In the genomic region with DNA sequence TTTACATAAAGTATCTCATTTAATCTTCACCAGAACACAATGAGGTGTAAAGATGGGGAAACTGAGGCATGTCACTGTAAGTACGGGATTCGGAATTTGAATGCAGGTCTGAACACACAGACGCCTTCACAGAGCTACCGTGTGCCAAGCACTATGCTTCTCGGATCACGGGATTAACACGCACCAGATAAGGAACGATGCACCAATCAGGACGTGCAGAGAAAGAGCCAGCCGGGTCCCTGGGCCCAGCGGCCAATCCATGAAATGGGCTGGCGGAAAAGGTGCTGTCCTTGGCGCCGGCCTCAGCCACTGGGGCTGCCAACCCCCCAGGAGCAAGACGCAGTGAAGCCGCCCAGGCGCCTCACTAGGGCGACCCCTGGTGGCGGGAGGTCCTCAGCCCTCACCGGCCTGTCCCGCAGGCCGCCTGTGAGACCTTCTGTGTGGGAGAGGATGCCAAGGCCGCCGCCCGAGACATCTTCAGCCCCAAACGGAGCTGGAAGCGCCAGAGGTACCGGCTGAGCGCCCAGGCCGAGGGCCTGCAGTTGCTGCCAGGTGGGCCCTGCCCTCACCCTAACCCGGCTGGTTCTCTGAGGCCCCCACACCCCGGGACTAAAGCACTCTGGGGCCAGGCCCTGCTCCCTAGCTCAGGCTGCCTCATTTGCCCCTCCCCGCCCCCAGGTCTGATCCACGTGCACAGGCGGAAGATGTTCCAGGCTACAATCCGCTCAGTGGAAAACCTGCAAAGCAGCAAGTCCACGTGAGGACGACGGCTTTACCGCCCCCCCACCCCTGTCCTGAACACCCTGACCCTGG, we compare ENCODE assay signal across 6 cellular contexts. TPM values are rescaled to one million over a fixed set of nuclear protein-coding genes. Genes with fewer than 3 reads are reported as not detected.
A peak's percentile ranks its signal among the peaks of the same experiment; 100 is the strongest.
DNase-seq lines count a peak whose midpoint lies in the region; ATAC-seq, FAIRE-seq and TF ChIP-seq lines count a peak whose summit lies in the region.

No MANE protein-coding gene starts in this region.

- ATAC-seq in HG02798 (IDR thresholded peaks at IDR 0.05; ENCODE audit: poor library complexity, unreplicated experiment): peak; percentile 84

- H4K20me1 ChIP-seq in BLaER1: no peaks in the 10 kb centered on the region

- peak overlapping the region; percentile 99 for H3K4me2 ChIP-seq in BLaER1

- peak overlapping the region; percentile 58 for H3K4me3 ChIP-seq in BLaER1

- no peaks in the 10 kb centered on the region for H3K9me3 ChIP-seq in BLaER1

- H3K27me3 ChIP-seq in BLaER1: no peaks in the 10 kb centered on the region

- H3K9ac ChIP-seq in BLaER1: peak overlapping the region; percentile 77

- H3K4me1 ChIP-seq in BLaER1: peaks cover 89% of the 10 kb centered on the region

- H3K36me3 ChIP-seq in BLaER1: no peaks in the 10 kb centered on the region

- no peak for FAIRE-seq in frontal cortex (lab: Jason Lieb, UNC)
- FAIRE-seq in GM12891 (lab: Jason Lieb, UNC): no peak

- no peak for TF ChIP-seq POLR2A in GM12891 (IDR thresholded peaks at IDR 0.05; ENCODE audit: low read depth, low read length)

- peak overlapping the region; percentile 90 for H3K27ac ChIP-seq in BLaER1

- peak; percentile 68 to 77 for DNase-seq in activated CD4-positive, alpha-beta T cell treated with anti-CD3 and anti-CD28 coated beads for 4 hours
- DNase-seq in frontal cortex (ENCODE audit: low spot score in 2 of 2): peak; percentile 59 to 63
- DNase-seq in stimulated activated CD4-positive, alpha-beta T cell treated with anti-CD3 and anti-CD28 coated beads, Interleukin-2, amount 100 ng/mL, for 48 hours: peak; percentile 83 to 90
- no peak for DNase-seq in GM12891 (ENCODE audit: insufficient read length, low spot score)

TF ChIP-seq in GM12891, 5 proteins besides CTCF, POLR2A, EP300 and RAD21:
- TF ChIP-seq TAF1 (IDR thresholded peaks at IDR 0.05; ENCODE audit: low read depth, low read length): no peak
- TF ChIP-seq SPI1 (IDR thresholded peaks at IDR 0.05; ENCODE audit: low read depth, low read length): no peak
- no peak for TF ChIP-seq POLR2AphosphoS5 (IDR thresholded peaks at IDR 0.05; ENCODE audit: low read depth, low read length)
- TF ChIP-seq PAX5 (IDR thresholded peaks at IDR 0.05; ENCODE audit: insufficient read depth, low read length, severe bottlenecking): no peak
- no peak for TF ChIP-seq POU2F2 (IDR thresholded peaks at IDR 0.05; ENCODE audit: low read depth, low read length)
TF ChIP-seq in GM12891: peak in this region for 0.

RNA-seq across cellular contexts. Expression of a gene that starts 15.6 kb away (rescaled TPM):
- 2.4 TPM for total RNA-seq in frontal cortex
- 0.71 TPM for polyA plus RNA-seq in GM12891 (2012; ENCODE audit: low read depth, missing spikeins)

RNA-seq across cellular contexts. Expression of a gene that starts 17.9 kb away (rescaled TPM):
- 0.82 TPM for total RNA-seq in frontal cortex
- polyA plus RNA-seq in GM12891 (2012; ENCODE audit: low read depth, missing spikeins): 0.04 TPM

RNA-seq across cellular contexts. Expression of a gene that starts 19.5 kb away (rescaled TPM):
- total RNA-seq in frontal cortex: 22.8 TPM
- polyA plus RNA-seq in GM12891 (2012; ENCODE audit: low read depth, missing spikeins): 10.9 TPM

RNA-seq across cellular contexts. Expression of a gene that starts 30.6 kb away (rescaled TPM):
- 6.1 TPM for total RNA-seq in frontal cortex
- polyA plus RNA-seq in GM12891 (2012; ENCODE audit: low read depth, missing spikeins): 0.09 TPM

RNA-seq across cellular contexts. Expression of a gene that starts 39.6 kb away (rescaled TPM):
- 0.82 TPM for total RNA-seq in frontal cortex
- polyA plus RNA-seq in GM12891 (2012; ENCODE audit: low read depth, missing spikeins): 2.7 TPM
